ENCODE assay signal across 8 cellular contexts in genomic region chr20:54207053-54207742, GRCh38. TPM values are rescaled to one million over a fixed set of nuclear protein-coding genes. Genes with fewer than 3 reads are reported as not detected.
DNase-seq lines count a peak whose midpoint lies in the region; ATAC-seq and TF ChIP-seq lines count a peak whose summit lies in the region.

No MANE protein-coding gene starts in this region.

- H3K9ac ChIP-seq in SK-N-MC (ENCODE audit: insufficient read length) (peak overlapping the region; percentile 99), skeletal muscle tissue (ENCODE audit: low read depth in 1 of 3, low read length in 3 of 3) (peak overlapping the region in 2 of 3 donors; percentile 95 to 99)

- H3K27ac ChIP-seq in SK-N-MC: no peak overlapping the region
- peak overlapping the region; percentile 21 for H3K27ac ChIP-seq in foreskin keratinocyte
- H3K27ac ChIP-seq in skeletal muscle tissue (ENCODE audit: low read depth, low read length): peak overlapping the region; percentile 96

- H3K4me1 ChIP-seq in foreskin keratinocyte (peaks cover 5% of the 10 kb centered on the region), skeletal muscle tissue (ENCODE audit: control insufficient read depth in 3 of 3, insufficient read depth in 3 of 3, low read length in 3 of 3) (peaks cover 10 to 14% (median 14%) of the 10 kb centered on the region in 3 donors)

- DNase-seq in SK-N-MC (ENCODE audit: low read depth, low spot score) (no peak), foreskin keratinocyte (no peak), cerebellar nuclear complex (lab: John Stamatoyannopoulos, UW) (no peak), NCI-H1930 (lab: John Stamatoyannopoulos, UW) (no peak), NCI-H1092 treated with DMSO at 0.1 percent for 48 hours (lab: John Stamatoyannopoulos, UW) (no peak)

- H3K9me3 ChIP-seq in SK-N-MC (ENCODE audit: low read depth, low read length) (no peaks in the 10 kb centered on the region), skeletal muscle tissue (ENCODE audit: control insufficient read depth in 3 of 3, low read length in 3 of 3) (no peaks in the 10 kb centered on the region)

- H3K27me3 ChIP-seq in foreskin keratinocyte (no peaks in the 10 kb centered on the region), skeletal muscle tissue (ENCODE audit: control insufficient read depth in 3 of 3, insufficient read depth in 3 of 3, low read length in 3 of 3) (no peaks in the 10 kb centered on the region)

- peak; percentile 1 for ATAC-seq in GM19452 (IDR thresholded peaks at IDR 0.05; ENCODE audit: unreplicated experiment)
- no peak for ATAC-seq in foreskin keratinocyte
- ATAC-seq in HG02981 (IDR thresholded peaks at IDR 0.05; ENCODE audit: unreplicated experiment): no peak

- peak overlapping the region; percentile 93 for H3K4me3 ChIP-seq in SK-N-MC
- peak overlapping the region; percentile 46 to 98 (median 96) for H3K4me3 ChIP-seq in skeletal muscle tissue (ENCODE audit: low read length in 3 of 3)

- peaks cover 22% of the 10 kb centered on the region for H3K36me3 ChIP-seq in SK-N-MC (ENCODE audit: insufficient read depth, low read length)
- peaks cover 0 to 3% (median 0%) of the 10 kb centered on the region in 3 donors for H3K36me3 ChIP-seq in skeletal muscle tissue (ENCODE audit: control insufficient read depth in 3 of 3, insufficient read depth in 3 of 3, low read length in 3 of 3)

- TF ChIP-seq CTCF in foreskin keratinocyte (conservative IDR thresholded peaks at IDR 0.05): no peak

RNA-seq across cellular contexts. Expression of gene PFDN4, which starts 0.7 kb away (rescaled TPM):
- 49.4 and 53.2 TPM in 2 replicates for total RNA-seq in foreskin keratinocyte
- polyA plus RNA-seq in foreskin keratinocyte: 61.8 and 69.1 TPM in 2 replicates
- total RNA-seq in skeletal muscle tissue: 26.6 TPM

RNA-seq across cellular contexts. Expression of gene CYP24A1, which starts 33.4 kb away (rescaled TPM):
- total RNA-seq in foreskin keratinocyte (1.4 and 2.3 TPM in 2 replicates), skeletal muscle tissue (1.0 TPM)
- polyA plus RNA-seq in foreskin keratinocyte: 0.58 and 0.63 TPM in 2 replicates
